In the genomic region with DNA sequence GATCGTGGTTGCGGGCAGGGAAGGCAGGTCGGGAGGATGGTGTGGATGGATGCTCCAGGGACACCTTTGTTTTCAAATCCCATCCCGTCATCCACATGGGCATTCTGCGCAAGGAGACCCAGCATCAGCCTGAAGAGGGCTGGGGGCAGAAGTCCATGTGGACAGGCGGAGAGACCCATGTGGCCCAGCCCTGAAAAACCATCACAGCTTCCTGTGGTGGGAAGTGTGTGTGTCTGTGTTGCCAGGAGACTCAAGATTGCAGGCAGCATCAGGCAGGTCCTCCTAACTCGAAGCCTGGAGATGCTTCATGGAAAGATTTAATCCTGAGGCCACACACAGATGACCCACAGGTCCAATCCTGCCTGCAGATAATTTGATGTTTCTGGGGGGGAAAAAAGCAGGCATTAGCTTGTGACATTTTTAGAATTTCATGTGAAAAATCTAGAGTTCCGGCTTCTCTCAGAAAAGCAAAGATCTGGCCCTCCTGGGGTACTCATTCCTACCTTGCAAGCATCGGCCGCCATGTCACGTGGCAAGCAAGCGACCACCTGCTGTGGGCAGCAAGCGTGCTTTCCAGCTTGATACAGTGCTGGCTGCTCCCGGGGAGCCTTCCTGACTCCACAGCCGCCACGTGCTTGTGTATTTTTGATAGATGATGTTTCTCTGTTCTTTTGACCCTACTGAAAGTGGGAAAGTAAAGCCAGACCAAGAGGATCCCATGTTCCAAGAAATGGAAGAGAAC, we compare ENCODE assay signal across 3 cellular contexts.
TF ChIP-seq lines count a peak whose summit lies in the region.

No MANE protein-coding gene starts in this region.

TF ChIP-seq in WTC11, 78 proteins besides CTCF, POLR2A, EP300 and RAD21:
- peak; percentile 47 for TF ChIP-seq USF2 (CRISPR knock-in tag; IDR thresholded peaks at IDR 0.05)
- no peak for TF ChIP-seq GTF2I (CRISPR knock-in tag; conservative IDR thresholded peaks at IDR 0.05)
TF ChIP-seq in WTC11: peak in this region for 1.

TF ChIP-seq in H1, 55 proteins besides CTCF, POLR2A, EP300 and RAD21:
- TF ChIP-seq USF2 (IDR thresholded peaks at IDR 0.05; ENCODE audit: low read length) (0 out of 2 replicates have a peak, but pooled peaks have one; percentile 7), BCL11A (IDR thresholded peaks at IDR 0.05; ENCODE audit: low read depth in 2 of 2, low read length in 2 of 2) (no peak)
- TF ChIP-seq, protein P1, sequence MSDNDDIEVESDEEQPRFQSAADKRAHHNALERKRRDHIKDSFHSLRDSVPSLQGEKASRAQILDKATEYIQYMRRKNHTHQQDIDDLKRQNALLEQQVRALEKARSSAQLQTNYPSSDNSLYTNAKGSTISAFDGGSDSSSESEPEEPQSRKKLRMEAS (IDR thresholded peaks at IDR 0.05), result peak; percentile 54; the same call in 1 of the 2 replicates

TF ChIP-seq in GM12891, 5 proteins besides CTCF, POLR2A, EP300 and RAD21:
- TF ChIP-seq TAF1 (IDR thresholded peaks at IDR 0.05; ENCODE audit: low read depth, low read length) (no peak), PAX5 (IDR thresholded peaks at IDR 0.05; ENCODE audit: insufficient read depth, low read length, severe bottlenecking) (no peak), POLR2AphosphoS5 (IDR thresholded peaks at IDR 0.05; ENCODE audit: low read depth, low read length) (no peak), POU2F2 (IDR thresholded peaks at IDR 0.05; ENCODE audit: low read depth, low read length) (no peak)
